ENCODE assay signal across 9 cellular contexts in genomic region chr5:373710-374602, GRCh38. TPM values are rescaled to one million over a fixed set of nuclear protein-coding genes. Genes with fewer than 3 reads are reported as not detected.
DNase-seq lines count a peak whose midpoint lies in the region; ATAC-seq, FAIRE-seq and TF ChIP-seq lines count a peak whose summit lies in the region.
"Had no signal": no experiment of that assay in that cellular context is flagged by ENCODE, and none has a peak within 500 bp of the region (broad histone marks: within the 10 kb centered on the region; RNA-seq: fewer than 3 reads in every experiment).

No MANE protein-coding gene starts in this region.

- DNase-seq in NCI-H1436 (lab: John Stamatoyannopoulos, UW), result peak; percentile 83
- DNase-seq in NCI-H1436 treated with DMSO at 0.1 percent for 48 hours (lab: John Stamatoyannopoulos, UW), result no peak
- DNase-seq in HL-60 (ENCODE audit: low read depth in 1 of 2, low spot score in 1 of 2), result peak; percentile 83 to 84
- peak; percentile 70 for DNase-seq in SW480 (ENCODE audit: low spot score)
- DNase-seq in astrocyte (ENCODE audit: low read depth), result peak; percentile 46
- DNase-seq in iris pigment epithelial cell (ENCODE audit: low read depth), result peak; percentile 18
- DNase-seq in stimulated activated CD4-positive, alpha-beta T cell treated with anti-CD3 and anti-CD28 coated beads, Interleukin-4, amount 100 ng/mL, for 48 hours (ENCODE audit: low read depth in 2 of 2), result peak; percentile 74 to 76

- H3K4me3 ChIP-seq in HL-60 (replicated peaks; ENCODE audit: insufficient read depth, low read length), result peak overlapping the region; percentile 15
- H3K4me3 ChIP-seq in astrocyte (ENCODE audit: insufficient read depth, low read depth, low read length), result peak overlapping the region; percentile 35

- peaks cover 47% of the 10 kb centered on the region for H3K4me1 ChIP-seq in astrocyte (ENCODE audit: insufficient read depth, low read length)

- peak overlapping the region; percentile 81 for H3K4me2 ChIP-seq in astrocyte (ENCODE audit: low read length)

- H3K27ac Mint-ChIP-seq in astrocyte (ENCODE audit: unreplicated experiment), result peak overlapping the region; percentile 89

- ATAC-seq in GM21619 (IDR thresholded peaks at IDR 0.05; ENCODE audit: unreplicated experiment), result no peak

- no peaks in the 10 kb centered on the region for H3K9me3 Mint-ChIP-seq in astrocyte (ENCODE audit: unreplicated experiment)

- no peaks in the 10 kb centered on the region for H3K9me3 ChIP-seq in astrocyte (ENCODE audit: insufficient read depth, low read depth, low read length)

- peaks cover 33% of the 10 kb centered on the region for H3K4me1 Mint-ChIP-seq in astrocyte (ENCODE audit: low read depth, unreplicated experiment)

- peaks cover 5% of the 10 kb centered on the region for H3K27me3 Mint-ChIP-seq in astrocyte (ENCODE audit: low read depth, unreplicated experiment)

- H3K27ac ChIP-seq in HL-60 (replicated peaks) (peak overlapping the region; percentile 99), astrocyte (ENCODE audit: low read depth, low read length) (peak overlapping the region; percentile 82)

- H3K4me3 Mint-ChIP-seq in astrocyte (ENCODE audit: unreplicated experiment), result peak overlapping the region; percentile 40

- no peaks in the 10 kb centered on the region for H4K20me1 ChIP-seq in astrocyte (ENCODE audit: insufficient read depth, low read length)

- no peak for FAIRE-seq in astrocyte (lab: Jason Lieb, UNC)
- FAIRE-seq: A204.1 had no signal

- peaks cover 15% of the 10 kb centered on the region for H3K79me2 ChIP-seq in astrocyte (ENCODE audit: insufficient read depth, low read length)

- TF ChIP-seq CTCF in HL-60 (IDR thresholded peaks at IDR 0.05; ENCODE audit: insufficient read depth, low read length) (no peak), astrocyte (IDR thresholded peaks at IDR 0.05; ENCODE audit: insufficient read depth, low read depth, low read length) (no peak)

- H3K36me3 ChIP-seq in astrocyte (ENCODE audit: insufficient read depth, low read length), result no peaks in the 10 kb centered on the region

- peaks cover 4% of the 10 kb centered on the region for H3K36me3 Mint-ChIP-seq in astrocyte (ENCODE audit: low read depth, unreplicated experiment)

- H2AFZ ChIP-seq in astrocyte (ENCODE audit: low read depth, low read length), result no peak overlapping the region

- no peaks in the 10 kb centered on the region for H3K27me3 ChIP-seq in HL-60 (ENCODE audit: insufficient read depth, poor library complexity, severe bottlenecking)
- no peaks in the 10 kb centered on the region for H3K27me3 ChIP-seq in astrocyte (ENCODE audit: insufficient read depth, low read length)

- peak overlapping the region; percentile 85 for H3K9ac ChIP-seq in astrocyte (ENCODE audit: low read length)

RNA-seq across cellular contexts. Expression of gene AHRR, which starts 52.4 kb away (rescaled TPM):
- 8.6 and 10.5 TPM in 2 replicates for total RNA-seq in astrocyte
